Comparison of ENCODE assay signal across 9 cellular contexts in genomic region chr14:65286443-65286842, GRCh38.
A peak's percentile ranks its signal among the peaks of the same experiment; 100 is the strongest.
DNase-seq lines count a peak whose midpoint lies in the region; ATAC-seq and TF ChIP-seq lines count a peak whose summit lies in the region.
"Had no signal": no experiment of that assay in that cellular context is flagged by ENCODE, and none has a peak within 500 bp of the region (broad histone marks: within the 10 kb centered on the region; RNA-seq: fewer than 3 reads in every experiment).

No MANE protein-coding gene starts in this region.

- POLR2A ChIA-PET in PC-3 (lab: Charles Lee; ENCODE audit: unreplicated experiment), result interaction anchor here (1.1 kb wide), 1 partner anchor 125 kb away, joined by 5 read pairs; no protein-coding TSS in a partner anchor

- no peaks in the 10 kb centered on the region for H3K27me3 ChIP-seq in PC-3 (ENCODE audit: low read length)
- H3K27me3 ChIP-seq in hepatocyte, result no peaks in the 10 kb centered on the region
- H3K27me3 ChIP-seq: body of pancreas had no signal

- H2AFZ ChIP-seq in PC-3 (ENCODE audit: low read length) (no peak overlapping the region), hepatocyte (no peak overlapping the region)

- H4K20me1 ChIP-seq in PC-3 (ENCODE audit: low read length), result no peaks in the 10 kb centered on the region
- no peaks in the 10 kb centered on the region for H4K20me1 ChIP-seq in hepatocyte (ENCODE audit: insufficient read depth, poor library complexity, severe bottlenecking)

- TF ChIP-seq CTCF in GM12864 (IDR thresholded peaks at IDR 0.05; ENCODE audit: low read depth, low read length, missing control alignments) (peak; percentile 60), PC-3 (conservative IDR thresholded peaks at IDR 0.05; ENCODE audit: low read depth, low read length) (peak; percentile 72), hepatocyte (IDR thresholded peaks at IDR 0.05; ENCODE audit: poor library complexity) (no peak)

- CTCF ChIA-PET in PC-3 (lab: Charles Lee), result interaction anchor here (0.6 to 1.3 kb wide), 8 partner anchors 16 to 128 kb away, joined by 3 to 13 read pairs (median 4); no protein-coding TSS in a partner anchor

- no peak for TF ChIP-seq POLR2A in erythroblast (IDR thresholded peaks at IDR 0.05; ENCODE audit: low read length)

- H3K4me1 ChIP-seq in PC-3 (ENCODE audit: insufficient read depth, low read length) (peaks cover 30% of the 10 kb centered on the region), hepatocyte (ENCODE audit: insufficient read depth) (peaks cover 10% of the 10 kb centered on the region)

- WGBS in hepatocyte (ENCODE audit: low lambda C conversion rate, missing lambda C conversion rate), result 85% methylated on average over 8 of the region's 8 CpGs

- H3K27ac ChIP-seq in PC-3 (ENCODE audit: low read length) (no peak overlapping the region), hepatocyte (no peak overlapping the region)
- H3K27ac ChIP-seq: body of pancreas had no signal

- H3K79me2 ChIP-seq in PC-3 (ENCODE audit: low read length), result no peaks in the 10 kb centered on the region
- no peaks in the 10 kb centered on the region for H3K79me2 ChIP-seq in hepatocyte

- no peaks in the 10 kb centered on the region for H3K9me2 ChIP-seq in PC-3 (replicated peaks; ENCODE audit: low read length)
- H3K9me2 ChIP-seq in hepatocyte (replicated peaks; ENCODE audit: insufficient read depth), result no peaks in the 10 kb centered on the region

- H3K4me2 ChIP-seq in PC-3 (ENCODE audit: low read length), result no peak overlapping the region
- H3K4me2 ChIP-seq in hepatocyte, result no peak overlapping the region

- intact Hi-C loops in PC-3 (cut with micrococcal nuclease) (loop anchor here (1.0 kb wide), 1 partner anchor 126 kb away; the partner anchor contains the start of gene FUT8), left cardiac atrium (cut with DNase I) (no loop called here)

- no peak overlapping the region; the same call in 1 of the 2 replicates for H3K4me3 ChIP-seq in GM12864 (ENCODE audit: low read depth, low read length)
- no peak overlapping the region for H3K4me3 ChIP-seq in PC-3 (ENCODE audit: low read length)
- no peak overlapping the region for H3K4me3 ChIP-seq in hepatocyte
- H3K4me3 ChIP-seq: body of pancreas had no signal

- ATAC-seq in PC-3, result peak; percentile 17
- ATAC-seq in GM18907 (IDR thresholded peaks at IDR 0.05; ENCODE audit: unreplicated experiment), result no peak
- ATAC-seq in left cardiac atrium, result no peak
- ATAC-seq: body of pancreas had no signal

- no peaks in the 10 kb centered on the region for H3K9me3 ChIP-seq in PC-3 (ENCODE audit: low read length)
- H3K9me3 ChIP-seq in hepatocyte (ENCODE audit: low read depth), result no peaks in the 10 kb centered on the region
- H3K9me3 ChIP-seq: body of pancreas had no signal

- H3K9ac ChIP-seq in PC-3 (ENCODE audit: low read length), result no peak overlapping the region

- DNase-seq in 8988T (peak; percentile 34), GM12864 (ENCODE audit: low read depth) (no peak), PC-3 (peak; percentile 65), erythroblast (lab: John Stamatoyannopoulos, UW) (peak; percentile 10 to 34), hepatocyte (ENCODE audit: low spot score) (no peak), NCI-H1105 treated with DMSO at 0.1 percent for 48 hours (lab: John Stamatoyannopoulos, UW) (no peak), left cardiac atrium (no peak)

- peaks cover 5% of the 10 kb centered on the region for H3F3A ChIP-seq in PC-3 (ENCODE audit: low read length, unreplicated experiment)

- H3K36me3 ChIP-seq in PC-3 (ENCODE audit: low read depth, low read length), result no peaks in the 10 kb centered on the region
- H3K36me3 ChIP-seq in hepatocyte (replicated peaks; ENCODE audit: insufficient read depth, low read depth), result no peaks in the 10 kb centered on the region

- no TSS peak for BruUV-seq in PC-3 (replicated peaks; lab: Mats Ljungman, UMichigan)

Comparison
In these comparisons a context has a peak if more than half of its experiments do, and no peak if none do; other contexts are left out.
1. DNase-seq: peak in 8988T (single experiment), PC-3 (single experiment) and erythroblast (2 of 2); none in GM12864 (single experiment), hepatocyte (single experiment), NCI-H1105 treated with DMSO at 0.1 percent for 48 hours (single experiment) and left cardiac atrium (single experiment).